ENCODE assay signal across 11 cellular contexts in the genomic region with DNA sequence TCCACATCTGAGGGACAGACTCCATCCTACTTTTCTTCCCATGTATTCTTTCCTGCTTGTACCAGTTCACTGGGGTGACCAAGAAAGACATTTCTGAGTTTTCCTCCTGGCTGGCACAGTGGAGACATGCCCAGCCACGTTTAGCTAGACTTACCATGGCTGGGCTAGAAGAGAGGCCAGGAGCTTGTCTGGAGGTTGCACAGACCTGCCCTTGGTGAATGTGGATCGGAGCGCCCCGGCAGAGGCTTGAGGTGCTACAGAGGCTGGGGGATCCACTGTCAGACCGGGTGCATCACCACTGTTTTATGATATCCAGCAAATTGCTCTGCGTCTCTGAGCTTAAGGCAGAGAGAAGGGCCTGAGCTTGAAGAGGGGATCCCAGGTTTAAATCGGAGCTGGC. TPM values are rescaled to one million over a fixed set of nuclear protein-coding genes. Genes with fewer than 3 reads are reported as not detected.
DNase-seq lines count a peak whose midpoint lies in the region; ATAC-seq and TF ChIP-seq lines count a peak whose summit lies in the region.
"Had no signal": no experiment of that assay in that cellular context is flagged by ENCODE, and none has a peak within 500 bp of the region (broad histone marks: within the 10 kb centered on the region; RNA-seq: fewer than 3 reads in every experiment).

No MANE protein-coding gene starts in this region.

- BruUV-seq in OCI-LY7 (replicated peaks; lab: Mats Ljungman, UMichigan) = no TSS peak

- no peaks in the 10 kb centered on the region for H3K9me2 ChIP-seq in OCI-LY7 (ENCODE audit: insufficient read depth, low read length)

- H3K4me3 ChIP-seq in AG04450 (ENCODE audit: low read depth, low read length) (no peak overlapping the region), OCI-LY7 (ENCODE audit: low read depth, low read length, poor library complexity, severe bottlenecking) (peak overlapping the region; percentile 35)
- H3K4me3 ChIP-seq: thyroid gland had no signal

- DNase-seq in AG04450 (ENCODE audit: low read depth, low spot score) (no peak), OCI-LY7 (ENCODE audit: low spot score) (no peak), GM20000 (ENCODE audit: low spot score) (no peak), NCI-H446 treated with DMSO at 0.1 percent for 48 hours (lab: John Stamatoyannopoulos, UW) (no peak), DMS53 (lab: John Stamatoyannopoulos, UW) (no peak), HuH-7 (ENCODE audit: low spot score) (no peak)
- DNase-seq in naive thymus-derived CD8-positive, alpha-beta T cell = no peak
- DNase-seq: COR-L47, thyroid gland had no signal

- peaks cover 4% of the 10 kb centered on the region; the same call in 1 of the 2 replicates for H4K20me1 ChIP-seq in OCI-LY7 (ENCODE audit: insufficient read depth, low read length)

- H3K36me3 Mint-ChIP-seq in dendritic cell treated with granulocyte-macrophage colony-stimulating factor and Interleukin-4, amounts not matched to agents 40 ng/mL and 50 ng/mL, for 4 days (ENCODE audit: low read depth) = peaks cover 62% of the 10 kb centered on the region
- peaks cover 0 to 25% (median 2%) of the 10 kb centered on the region in 3 donors for H3K36me3 Mint-ChIP-seq in naive thymus-derived CD8-positive, alpha-beta T cell

- H3K27me3 Mint-ChIP-seq in dendritic cell treated with granulocyte-macrophage colony-stimulating factor and Interleukin-4, amounts not matched to agents 40 ng/mL and 50 ng/mL, for 4 days = peaks cover 2% of the 10 kb centered on the region
- H3K27me3 Mint-ChIP-seq in naive thymus-derived CD8-positive, alpha-beta T cell = no peaks in the 10 kb centered on the region

- intact Hi-C loops in OCI-LY7 (cut with micrococcal nuclease; ENCODE audit: unreplicated experiment) = loop anchor here (5.0 kb wide), 3 partner anchors 50 to 140 kb away; no protein-coding TSS in a partner anchor
- intact Hi-C loops in dendritic cell treated with granulocyte-macrophage colony-stimulating factor and Interleukin-4, amounts not matched to agents 40 ng/mL and 50 ng/mL, for 4 days (cut with micrococcal nuclease) = loop anchor here (5.0 to 10.0 kb wide), 2 partner anchors 50 to 83 kb away; partner anchors contain the start of gene NSMCE1

- no peak for ATAC-seq in naive thymus-derived CD8-positive, alpha-beta T cell
- ATAC-seq: HCT116 had no signal

- peaks cover 34% of the 10 kb centered on the region for H3K79me2 ChIP-seq in OCI-LY7 (ENCODE audit: insufficient read depth, low read depth, low read length)

- peak overlapping the region; percentile 34 for H3K4me3 Mint-ChIP-seq in dendritic cell treated with granulocyte-macrophage colony-stimulating factor and Interleukin-4, amounts not matched to agents 40 ng/mL and 50 ng/mL, for 4 days
- peak overlapping the region in 9 of 10 donors; percentile 83 to 94 (median 91) for H3K4me3 Mint-ChIP-seq in naive thymus-derived CD8-positive, alpha-beta T cell

- CTCF ChIA-PET in AG04450 (lab: Charles Lee) = interaction anchor here (0.7 to 3.3 kb wide), 4 partner anchors 51 to 1009 kb away, joined by 3 to 17 read pairs (median 6); no protein-coding TSS in a partner anchor
- CTCF ChIA-PET in OCI-LY7 (lab: Charles Lee; ENCODE audit: unreplicated experiment) = interaction anchor here (0.7 to 1.6 kb wide), 2 partner anchors 43 to 138 kb away, joined by 4 read pairs; no protein-coding TSS in a partner anchor

- H3K27me3 ChIP-seq in AG04450 (ENCODE audit: control insufficient read depth, insufficient read depth, low read length) = no peaks in the 10 kb centered on the region
- H3K27me3 ChIP-seq: thyroid gland had no signal

- POLR2A ChIA-PET in AG04450 (lab: Yijun Ruan, JAX) = interaction anchor here (1.3 to 5.1 kb wide), 3 partner anchors 9 to 81 kb away, joined by 6 to 18 read pairs (median 15); no protein-coding TSS in a partner anchor
- POLR2A ChIA-PET in OCI-LY7 (lab: Charles Lee) = interaction anchor here (0.6 to 2.4 kb wide), 7 partner anchors 8 to 80 kb away, joined by 3 to 5 read pairs (median 3); no protein-coding TSS in a partner anchor
- POLR2A ChIA-PET in naive thymus-derived CD8-positive, alpha-beta T cell (lab: Charles Lee) = interaction anchor here (0.6 to 6.3 kb wide), 8 partner anchors 9 to 138 kb away, joined by 3 to 58 read pairs (median 4); no protein-coding TSS in a partner anchor

- H3K27ac ChIP-seq in AG04450 (ENCODE audit: low read depth, low read length) (peak overlapping the region; percentile 11), OCI-LY7 (ENCODE audit: low read depth, low read length, poor library complexity, severe bottlenecking) (no peak overlapping the region)

- peaks cover 78% of the 10 kb centered on the region for H3K4me1 Mint-ChIP-seq in dendritic cell treated with granulocyte-macrophage colony-stimulating factor and Interleukin-4, amounts not matched to agents 40 ng/mL and 50 ng/mL, for 4 days (ENCODE audit: low read depth)
- peaks cover 54 to 85% (median 74%) of the 10 kb centered on the region in 4 donors for H3K4me1 Mint-ChIP-seq in naive thymus-derived CD8-positive, alpha-beta T cell

- H3K36me3 ChIP-seq in OCI-LY7 (ENCODE audit: insufficient read depth, low read length) = no peaks in the 10 kb centered on the region; the same call in 1 of the 2 replicates
- H3K36me3 ChIP-seq: thyroid gland had no signal

- no peak for TF ChIP-seq CTCF in AG04450 (IDR thresholded peaks at IDR 0.05; ENCODE audit: low read depth, low read length)
- TF ChIP-seq CTCF in OCI-LY7 (conservative IDR thresholded peaks at IDR 0.05; ENCODE audit: low read length) = no peak
- no peak for TF ChIP-seq CTCF in GM20000 (IDR thresholded peaks at IDR 0.05; ENCODE audit: extremely low read depth, missing control alignments)

- no peaks in the 10 kb centered on the region for H3K9me3 Mint-ChIP-seq in dendritic cell treated with granulocyte-macrophage colony-stimulating factor and Interleukin-4, amounts not matched to agents 40 ng/mL and 50 ng/mL, for 4 days
- no peaks in the 10 kb centered on the region for H3K9me3 Mint-ChIP-seq in naive thymus-derived CD8-positive, alpha-beta T cell

- H2AFZ ChIP-seq in OCI-LY7 (ENCODE audit: low read length) = no peak overlapping the region

- H3K4me2 ChIP-seq in OCI-LY7 (ENCODE audit: low read length) = peak overlapping the region; percentile 94

- H3K4me1 ChIP-seq in OCI-LY7 (ENCODE audit: insufficient read depth, low read length, poor library complexity, severe bottlenecking) = peaks cover 53% of the 10 kb centered on the region

- peak overlapping the region; percentile 91 for H3K27ac Mint-ChIP-seq in dendritic cell treated with granulocyte-macrophage colony-stimulating factor and Interleukin-4, amounts not matched to agents 40 ng/mL and 50 ng/mL, for 4 days
- H3K27ac Mint-ChIP-seq in naive thymus-derived CD8-positive, alpha-beta T cell = peak overlapping the region; percentile 87 to 99 (median 96)

- H3K9me3 ChIP-seq in AG04450 (ENCODE audit: control insufficient read depth, insufficient read depth, low read length) = no peaks in the 10 kb centered on the region; the same call in 1 of the 2 replicates
- no peaks in the 10 kb centered on the region for H3K9me3 ChIP-seq in OCI-LY7 (ENCODE audit: low read length)
- H3K9me3 ChIP-seq: thyroid gland had no signal

RNA-seq across cellular contexts. Expression of gene IL4R, which starts 3.5 kb away (rescaled TPM):
- 31.1 and 44.1 TPM in 2 replicates for polyA plus RNA-seq in AG04450 (2011; rRNA removed)
- polyA minus RNA-seq in AG04450 (2011; rRNA and poly(A)+ RNA removed) = 47.0 and 68.2 TPM in 2 replicates
- 33.0 and 82.8 TPM in 2 replicates for total RNA-seq in OCI-LY7 (2014; rRNA removed; shearing (Covaris generic))
- total RNA-seq in OCI-LY7 (2022) = 73.1 and 101 TPM in 2 replicates
- 100 to 1,000 TPM; 117 to 120 TPM for total RNA-seq in naive thymus-derived CD8-positive, alpha-beta T cell
- polyA plus RNA-seq in naive thymus-derived CD8-positive, alpha-beta T cell = 10 to 100 TPM; 18.8 to 49.4 (median 34.7) TPM

RNA-seq across cellular contexts. Expression of gene NSMCE1, which starts 48.7 kb away (rescaled TPM):
- 35.4 and 37.2 TPM in 2 replicates for polyA plus RNA-seq in AG04450 (2011; rRNA removed)
- polyA minus RNA-seq in AG04450 (2011; rRNA and poly(A)+ RNA removed) = 37.2 and 44.0 TPM in 2 replicates
- 51.1 and 52.1 TPM in 2 replicates for total RNA-seq in OCI-LY7 (2014; rRNA removed; shearing (Covaris generic))
- total RNA-seq in OCI-LY7 (2022) = 84.0 and 89.4 TPM in 2 replicates
- total RNA-seq in naive thymus-derived CD8-positive, alpha-beta T cell = 10 to 100 TPM; 81.8 to 85.0 TPM
- polyA plus RNA-seq in naive thymus-derived CD8-positive, alpha-beta T cell = 100 to 1,000 TPM; 177 to 209 (median 185) TPM
